In the genomic region with DNA sequence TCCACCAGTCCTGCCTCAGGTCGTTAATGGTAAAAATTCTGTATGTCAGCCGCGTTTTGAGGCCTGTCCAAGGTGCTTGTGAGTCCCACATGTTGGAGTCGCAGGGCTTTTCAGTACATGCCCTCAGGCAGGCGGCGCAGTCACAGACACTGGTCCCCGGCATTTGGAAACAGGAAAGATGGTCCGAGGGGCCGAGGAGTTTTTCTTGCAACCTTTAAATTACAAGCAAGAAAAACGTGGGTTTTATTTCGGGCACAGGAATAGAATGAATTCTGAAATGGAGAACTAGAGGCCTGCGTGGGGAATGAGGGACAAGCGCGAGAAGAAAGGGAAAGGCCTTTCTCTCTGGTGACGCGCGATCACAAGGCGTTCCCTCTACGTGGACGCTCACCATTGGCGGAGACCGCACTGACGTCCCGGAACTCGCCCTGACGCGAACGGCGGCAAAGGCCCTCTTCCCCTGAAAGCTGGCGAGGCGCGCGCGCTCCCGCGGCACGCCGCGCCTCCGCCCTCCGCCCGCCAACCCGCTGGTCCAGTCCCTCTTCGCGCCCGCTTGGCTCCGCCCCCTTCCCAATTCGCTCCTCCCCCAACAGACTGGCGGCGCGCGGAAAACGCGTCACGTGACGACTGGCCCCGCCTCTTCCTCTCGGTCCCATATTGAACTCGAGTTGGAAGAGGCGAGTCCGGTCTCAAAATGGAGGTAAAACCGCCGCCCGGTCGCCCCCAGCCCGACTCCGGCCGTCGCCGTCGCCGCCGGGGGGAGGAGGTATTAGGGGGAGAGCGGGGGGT, we compare ENCODE assay signal across 1 cellular context.
TF ChIP-seq lines count a peak whose summit lies in the region.

A gene (plus strand): TSS at position 689 of the 789 bp plus-strand sequence. CDS start 6 bp downstream, at position 695.

TF ChIP-seq in GM12878, 131 proteins besides CTCF, POLR2A, EP300 and RAD21 (continued from another document and continues in another):
- TF ChIP-seq, protein P1, sequence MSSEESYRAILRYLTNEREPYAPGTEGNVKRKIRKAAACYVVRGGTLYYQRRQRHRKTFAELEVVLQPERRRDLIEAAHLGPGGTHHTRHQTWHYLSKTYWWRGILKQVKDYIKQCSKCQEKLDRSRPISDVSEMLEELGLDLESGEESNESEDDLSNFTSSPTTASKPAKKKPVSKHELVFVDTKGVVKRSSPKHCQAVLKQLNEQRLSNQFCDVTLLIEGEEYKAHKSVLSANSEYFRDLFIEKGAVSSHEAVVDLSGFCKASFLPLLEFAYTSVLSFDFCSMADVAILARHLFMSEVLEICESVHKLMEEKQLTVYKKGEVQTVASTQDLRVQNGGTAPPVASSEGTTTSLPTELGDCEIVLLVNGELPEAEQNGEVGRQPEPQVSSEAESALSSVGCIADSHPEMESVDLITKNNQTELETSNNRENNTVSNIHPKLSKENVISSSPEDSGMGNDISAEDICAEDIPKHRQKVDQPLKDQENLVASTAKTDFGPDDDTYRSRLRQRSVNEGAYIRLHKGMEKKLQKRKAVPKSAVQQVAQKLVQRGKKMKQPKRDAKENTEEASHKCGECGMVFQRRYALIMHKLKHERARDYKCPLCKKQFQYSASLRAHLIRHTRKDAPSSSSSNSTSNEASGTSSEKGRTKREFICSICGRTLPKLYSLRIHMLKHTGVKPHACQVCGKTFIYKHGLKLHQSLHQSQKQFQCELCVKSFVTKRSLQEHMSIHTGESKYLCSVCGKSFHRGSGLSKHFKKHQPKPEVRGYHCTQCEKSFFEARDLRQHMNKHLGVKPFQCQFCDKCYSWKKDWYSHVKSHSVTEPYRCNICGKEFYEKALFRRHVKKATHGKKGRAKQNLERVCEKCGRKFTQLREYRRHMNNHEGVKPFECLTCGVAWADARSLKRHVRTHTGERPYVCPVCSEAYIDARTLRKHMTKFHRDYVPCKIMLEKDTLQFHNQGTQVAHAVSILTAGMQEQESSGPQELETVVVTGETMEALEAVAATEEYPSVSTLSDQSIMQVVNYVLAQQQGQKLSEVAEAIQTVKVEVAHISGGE (CRISPR knock-in tag; IDR thresholded peaks at IDR 0.05): peak; percentile 60
- peak; percentile 51; the same call in 1 of the 2 replicates for TF ChIP-seq TCF7 (IDR thresholded peaks at IDR 0.05; ENCODE audit: borderline replicate concordance)
- TF ChIP-seq, protein P2, sequence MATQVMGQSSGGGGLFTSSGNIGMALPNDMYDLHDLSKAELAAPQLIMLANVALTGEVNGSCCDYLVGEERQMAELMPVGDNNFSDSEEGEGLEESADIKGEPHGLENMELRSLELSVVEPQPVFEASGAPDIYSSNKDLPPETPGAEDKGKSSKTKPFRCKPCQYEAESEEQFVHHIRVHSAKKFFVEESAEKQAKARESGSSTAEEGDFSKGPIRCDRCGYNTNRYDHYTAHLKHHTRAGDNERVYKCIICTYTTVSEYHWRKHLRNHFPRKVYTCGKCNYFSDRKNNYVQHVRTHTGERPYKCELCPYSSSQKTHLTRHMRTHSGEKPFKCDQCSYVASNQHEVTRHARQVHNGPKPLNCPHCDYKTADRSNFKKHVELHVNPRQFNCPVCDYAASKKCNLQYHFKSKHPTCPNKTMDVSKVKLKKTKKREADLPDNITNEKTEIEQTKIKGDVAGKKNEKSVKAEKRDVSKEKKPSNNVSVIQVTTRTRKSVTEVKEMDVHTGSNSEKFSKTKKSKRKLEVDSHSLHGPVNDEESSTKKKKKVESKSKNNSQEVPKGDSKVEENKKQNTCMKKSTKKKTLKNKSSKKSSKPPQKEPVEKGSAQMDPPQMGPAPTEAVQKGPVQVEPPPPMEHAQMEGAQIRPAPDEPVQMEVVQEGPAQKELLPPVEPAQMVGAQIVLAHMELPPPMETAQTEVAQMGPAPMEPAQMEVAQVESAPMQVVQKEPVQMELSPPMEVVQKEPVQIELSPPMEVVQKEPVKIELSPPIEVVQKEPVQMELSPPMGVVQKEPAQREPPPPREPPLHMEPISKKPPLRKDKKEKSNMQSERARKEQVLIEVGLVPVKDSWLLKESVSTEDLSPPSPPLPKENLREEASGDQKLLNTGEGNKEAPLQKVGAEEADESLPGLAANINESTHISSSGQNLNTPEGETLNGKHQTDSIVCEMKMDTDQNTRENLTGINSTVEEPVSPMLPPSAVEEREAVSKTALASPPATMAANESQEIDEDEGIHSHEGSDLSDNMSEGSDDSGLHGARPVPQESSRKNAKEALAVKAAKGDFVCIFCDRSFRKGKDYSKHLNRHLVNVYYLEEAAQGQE (IDR thresholded peaks at IDR 0.05; ENCODE audit: low read depth, low read length): peak; percentile 57; the same call in 1 of the 2 replicates
- peak; percentile 75; the same call in 1 of the 2 replicates for TF ChIP-seq LARP7 (IDR thresholded peaks at IDR 0.05)
- TF ChIP-seq ZNF24 (IDR thresholded peaks at IDR 0.05): 0 out of 2 replicates have a peak, but pooled peaks have one; percentile 58
- TF ChIP-seq YY1 (IDR thresholded peaks at IDR 0.05; ENCODE audit: low read depth, low read length): no peak; the same call in 1 of the 2 replicates
- TF ChIP-seq ZSCAN29 (IDR thresholded peaks at IDR 0.05): no peak
- peak; percentile 35; the same call in 1 of the 2 replicates for TF ChIP-seq SREBF2 (IDR thresholded peaks at IDR 0.05; ENCODE audit: low read length)
- no peak; the same call in 1 of the 2 replicates for TF ChIP-seq ZBED1 (IDR thresholded peaks at IDR 0.05; ENCODE audit: borderline replicate concordance)
- TF ChIP-seq, protein P3, sequence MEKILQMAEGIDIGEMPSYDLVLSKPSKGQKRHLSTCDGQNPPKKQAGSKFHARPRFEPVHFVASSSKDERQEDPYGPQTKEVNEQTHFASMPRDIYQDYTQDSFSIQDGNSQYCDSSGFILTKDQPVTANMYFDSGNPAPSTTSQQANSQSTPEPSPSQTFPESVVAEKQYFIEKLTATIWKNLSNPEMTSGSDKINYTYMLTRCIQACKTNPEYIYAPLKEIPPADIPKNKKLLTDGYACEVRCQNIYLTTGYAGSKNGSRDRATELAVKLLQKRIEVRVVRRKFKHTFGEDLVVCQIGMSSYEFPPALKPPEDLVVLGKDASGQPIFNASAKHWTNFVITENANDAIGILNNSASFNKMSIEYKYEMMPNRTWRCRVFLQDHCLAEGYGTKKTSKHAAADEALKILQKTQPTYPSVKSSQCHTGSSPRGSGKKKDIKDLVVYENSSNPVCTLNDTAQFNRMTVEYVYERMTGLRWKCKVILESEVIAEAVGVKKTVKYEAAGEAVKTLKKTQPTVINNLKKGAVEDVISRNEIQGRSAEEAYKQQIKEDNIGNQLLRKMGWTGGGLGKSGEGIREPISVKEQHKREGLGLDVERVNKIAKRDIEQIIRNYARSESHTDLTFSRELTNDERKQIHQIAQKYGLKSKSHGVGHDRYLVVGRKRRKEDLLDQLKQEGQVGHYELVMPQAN (conservative IDR thresholded peaks at IDR 0.05): peak; percentile 90
- no peak; the same call in 1 of the 2 replicates for TF ChIP-seq SREBF1 (IDR thresholded peaks at IDR 0.05; ENCODE audit: low read length)
- no peak for TF ChIP-seq CBX3 (IDR thresholded peaks at IDR 0.05; ENCODE audit: borderline replicate concordance, low read depth)
- TF ChIP-seq CREM (IDR thresholded peaks at IDR 0.05; ENCODE audit: low read depth): peak; percentile 81
- TF ChIP-seq, protein P4, sequence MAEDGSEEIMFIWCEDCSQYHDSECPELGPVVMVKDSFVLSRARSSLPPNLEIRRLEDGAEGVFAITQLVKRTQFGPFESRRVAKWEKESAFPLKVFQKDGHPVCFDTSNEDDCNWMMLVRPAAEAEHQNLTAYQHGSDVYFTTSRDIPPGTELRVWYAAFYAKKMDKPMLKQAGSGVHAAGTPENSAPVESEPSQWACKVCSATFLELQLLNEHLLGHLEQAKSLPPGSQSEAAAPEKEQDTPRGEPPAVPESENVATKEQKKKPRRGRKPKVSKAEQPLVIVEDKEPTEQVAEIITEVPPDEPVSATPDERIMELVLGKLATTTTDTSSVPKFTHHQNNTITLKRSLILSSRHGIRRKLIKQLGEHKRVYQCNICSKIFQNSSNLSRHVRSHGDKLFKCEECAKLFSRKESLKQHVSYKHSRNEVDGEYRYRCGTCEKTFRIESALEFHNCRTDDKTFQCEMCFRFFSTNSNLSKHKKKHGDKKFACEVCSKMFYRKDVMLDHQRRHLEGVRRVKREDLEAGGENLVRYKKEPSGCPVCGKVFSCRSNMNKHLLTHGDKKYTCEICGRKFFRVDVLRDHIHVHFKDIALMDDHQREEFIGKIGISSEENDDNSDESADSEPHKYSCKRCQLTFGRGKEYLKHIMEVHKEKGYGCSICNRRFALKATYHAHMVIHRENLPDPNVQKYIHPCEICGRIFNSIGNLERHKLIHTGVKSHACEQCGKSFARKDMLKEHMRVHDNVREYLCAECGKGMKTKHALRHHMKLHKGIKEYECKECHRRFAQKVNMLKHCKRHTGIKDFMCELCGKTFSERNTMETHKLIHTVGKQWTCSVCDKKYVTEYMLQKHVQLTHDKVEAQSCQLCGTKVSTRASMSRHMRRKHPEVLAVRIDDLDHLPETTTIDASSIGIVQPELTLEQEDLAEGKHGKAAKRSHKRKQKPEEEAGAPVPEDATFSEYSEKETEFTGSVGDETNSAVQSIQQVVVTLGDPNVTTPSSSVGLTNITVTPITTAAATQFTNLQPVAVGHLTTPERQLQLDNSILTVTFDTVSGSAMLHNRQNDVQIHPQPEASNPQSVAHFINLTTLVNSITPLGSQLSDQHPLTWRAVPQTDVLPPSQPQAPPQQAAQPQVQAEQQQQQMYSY (CRISPR knock-in tag; IDR thresholded peaks at IDR 0.05): peak; percentile 83
- TF ChIP-seq CEBPB (IDR thresholded peaks at IDR 0.05; ENCODE audit: borderline replicate concordance in 1 of 2, low read depth in 2 of 2, low read length in 2 of 2): no peak
- TF ChIP-seq MYC (IDR thresholded peaks at IDR 0.05; ENCODE audit: insufficient read depth, insufficient read length, insufficient replicate concordance, low read length, severe bottlenecking): no peak
- TF ChIP-seq, protein P5, sequence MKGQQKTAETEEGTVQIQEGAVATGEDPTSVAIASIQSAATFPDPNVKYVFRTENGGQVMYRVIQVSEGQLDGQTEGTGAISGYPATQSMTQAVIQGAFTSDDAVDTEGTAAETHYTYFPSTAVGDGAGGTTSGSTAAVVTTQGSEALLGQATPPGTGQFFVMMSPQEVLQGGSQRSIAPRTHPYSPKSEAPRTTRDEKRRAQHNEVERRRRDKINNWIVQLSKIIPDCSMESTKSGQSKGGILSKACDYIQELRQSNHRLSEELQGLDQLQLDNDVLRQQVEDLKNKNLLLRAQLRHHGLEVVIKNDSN (IDR thresholded peaks at IDR 0.05; ENCODE audit: borderline replicate concordance, extremely low read length, insufficient read depth, low read depth, low read length): peak; percentile 77
- TF ChIP-seq KDM1A (IDR thresholded peaks at IDR 0.05; ENCODE audit: borderline replicate concordance): no peak
- TF ChIP-seq GATAD2B (conservative IDR thresholded peaks at IDR 0.05; ENCODE audit: low read depth): no peak; the same call in 1 of the 2 replicates
- TF ChIP-seq, protein P6, sequence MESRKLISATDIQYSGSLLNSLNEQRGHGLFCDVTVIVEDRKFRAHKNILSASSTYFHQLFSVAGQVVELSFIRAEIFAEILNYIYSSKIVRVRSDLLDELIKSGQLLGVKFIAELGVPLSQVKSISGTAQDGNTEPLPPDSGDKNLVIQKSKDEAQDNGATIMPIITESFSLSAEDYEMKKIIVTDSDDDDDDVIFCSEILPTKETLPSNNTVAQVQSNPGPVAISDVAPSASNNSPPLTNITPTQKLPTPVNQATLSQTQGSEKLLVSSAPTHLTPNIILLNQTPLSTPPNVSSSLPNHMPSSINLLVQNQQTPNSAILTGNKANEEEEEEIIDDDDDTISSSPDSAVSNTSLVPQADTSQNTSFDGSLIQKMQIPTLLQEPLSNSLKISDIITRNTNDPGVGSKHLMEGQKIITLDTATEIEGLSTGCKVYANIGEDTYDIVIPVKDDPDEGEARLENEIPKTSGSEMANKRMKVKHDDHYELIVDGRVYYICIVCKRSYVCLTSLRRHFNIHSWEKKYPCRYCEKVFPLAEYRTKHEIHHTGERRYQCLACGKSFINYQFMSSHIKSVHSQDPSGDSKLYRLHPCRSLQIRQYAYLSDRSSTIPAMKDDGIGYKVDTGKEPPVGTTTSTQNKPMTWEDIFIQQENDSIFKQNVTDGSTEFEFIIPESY (IDR thresholded peaks at IDR 0.05): no peak
- no peak for TF ChIP-seq BRCA1 (IDR thresholded peaks at IDR 0.05; ENCODE audit: low read depth, low read length)
- no peak for TF ChIP-seq JUNB (IDR thresholded peaks at IDR 0.05)
- no peak for TF ChIP-seq STAT1 (conservative IDR thresholded peaks at IDR 0.05)
- TF ChIP-seq TARDBP (IDR thresholded peaks at IDR 0.05; ENCODE audit: borderline replicate concordance): no peak
- TF ChIP-seq, protein P7, sequence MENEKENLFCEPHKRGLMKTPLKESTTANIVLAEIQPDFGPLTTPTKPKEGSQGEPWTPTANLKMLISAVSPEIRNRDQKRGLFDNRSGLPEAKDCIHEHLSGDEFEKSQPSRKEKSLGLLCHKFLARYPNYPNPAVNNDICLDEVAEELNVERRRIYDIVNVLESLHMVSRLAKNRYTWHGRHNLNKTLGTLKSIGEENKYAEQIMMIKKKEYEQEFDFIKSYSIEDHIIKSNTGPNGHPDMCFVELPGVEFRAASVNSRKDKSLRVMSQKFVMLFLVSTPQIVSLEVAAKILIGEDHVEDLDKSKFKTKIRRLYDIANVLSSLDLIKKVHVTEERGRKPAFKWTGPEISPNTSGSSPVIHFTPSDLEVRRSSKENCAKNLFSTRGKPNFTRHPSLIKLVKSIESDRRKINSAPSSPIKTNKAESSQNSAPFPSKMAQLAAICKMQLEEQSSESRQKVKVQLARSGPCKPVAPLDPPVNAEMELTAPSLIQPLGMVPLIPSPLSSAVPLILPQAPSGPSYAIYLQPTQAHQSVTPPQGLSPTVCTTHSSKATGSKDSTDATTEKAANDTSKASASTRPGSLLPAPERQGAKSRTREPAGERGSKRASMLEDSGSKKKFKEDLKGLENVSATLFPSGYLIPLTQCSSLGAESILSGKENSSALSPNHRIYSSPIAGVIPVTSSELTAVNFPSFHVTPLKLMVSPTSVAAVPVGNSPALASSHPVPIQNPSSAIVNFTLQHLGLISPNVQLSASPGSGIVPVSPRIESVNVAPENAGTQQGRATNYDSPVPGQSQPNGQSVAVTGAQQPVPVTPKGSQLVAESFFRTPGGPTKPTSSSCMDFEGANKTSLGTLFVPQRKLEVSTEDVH (IDR thresholded peaks at IDR 0.05; ENCODE audit: low read depth, partially characterized antibody): no peak
- TF ChIP-seq, protein P8, sequence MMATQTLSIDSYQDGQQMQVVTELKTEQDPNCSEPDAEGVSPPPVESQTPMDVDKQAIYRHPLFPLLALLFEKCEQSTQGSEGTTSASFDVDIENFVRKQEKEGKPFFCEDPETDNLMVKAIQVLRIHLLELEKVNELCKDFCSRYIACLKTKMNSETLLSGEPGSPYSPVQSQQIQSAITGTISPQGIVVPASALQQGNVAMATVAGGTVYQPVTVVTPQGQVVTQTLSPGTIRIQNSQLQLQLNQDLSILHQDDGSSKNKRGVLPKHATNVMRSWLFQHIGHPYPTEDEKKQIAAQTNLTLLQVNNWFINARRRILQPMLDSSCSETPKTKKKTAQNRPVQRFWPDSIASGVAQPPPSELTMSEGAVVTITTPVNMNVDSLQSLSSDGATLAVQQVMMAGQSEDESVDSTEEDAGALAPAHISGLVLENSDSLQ (IDR thresholded peaks at IDR 0.05): peak; percentile 91
- TF ChIP-seq SUZ12 (IDR thresholded peaks at IDR 0.05; ENCODE audit: unreplicated experiment): no peak
- TF ChIP-seq NRF1 (conservative IDR thresholded peaks at IDR 0.05; ENCODE audit: low read depth, low read length): no peak
- peak; percentile 95 for TF ChIP-seq SMAD1 (IDR thresholded peaks at IDR 0.05; ENCODE audit: low read depth, partially characterized antibody)
- TF ChIP-seq MTA2 (IDR thresholded peaks at IDR 0.05; ENCODE audit: low read depth): peak; percentile 36; the same call in 1 of the 2 replicates
- TF ChIP-seq BACH1 (IDR thresholded peaks at IDR 0.05; ENCODE audit: borderline replicate concordance): 0 out of 2 replicates have a peak, but pooled peaks have one; percentile 19
